9 cellular contexts compared by ENCODE assay signal in the genomic region with DNA sequence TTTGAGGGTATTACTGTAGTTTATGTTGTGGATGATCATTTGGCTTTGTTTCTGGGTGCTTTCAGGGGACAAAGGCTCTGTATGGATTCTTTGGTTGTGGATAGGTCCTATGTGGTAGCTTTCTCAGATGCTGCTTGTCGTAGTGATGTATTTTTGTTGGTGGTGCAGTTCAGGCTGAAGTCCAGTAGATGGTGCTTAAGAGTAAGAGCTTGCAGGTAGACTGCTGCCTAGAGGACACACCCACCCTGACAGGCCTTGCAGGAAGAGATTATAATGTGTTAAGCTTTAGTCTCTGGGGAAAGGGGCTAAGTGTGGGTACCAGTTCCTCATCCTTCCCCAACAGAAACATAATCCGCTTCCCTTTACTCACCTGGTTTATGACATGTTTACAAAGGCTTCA.
DNase-seq lines count a peak whose midpoint lies in the region; ATAC-seq and TF ChIP-seq lines count a peak whose summit lies in the region.
"Had no signal": no experiment of that assay in that cellular context is flagged by ENCODE, and none has a peak within 500 bp of the region (broad histone marks: within the 10 kb centered on the region; RNA-seq: fewer than 3 reads in every experiment).

No MANE protein-coding gene starts in this region.

- no peak overlapping the region for H3K4me3 ChIP-seq in Jurkat, Clone E6-1 (ENCODE audit: low read length)
- H3K4me3 ChIP-seq in RWPE2 (ENCODE audit: severe bottlenecking) (no peak overlapping the region), hepatocyte (no peak overlapping the region), vagina (no peak overlapping the region)

- H3K4me1 Mint-ChIP-seq in HFFc6 (ENCODE audit: low read depth), result no peaks in the 10 kb centered on the region

- peak; percentile 15 for DNase-seq in activated CD4-positive, alpha-beta T cell treated with anti-CD3 and anti-CD28 coated beads for 48 hours
- no peak for DNase-seq in activated CD4-positive, alpha-beta T cell treated with anti-CD3 and anti-CD28 coated beads, Interleukin-2, amount 50 U/mL, for 1 hour
- DNase-seq in Jurkat, Clone E6-1 (ENCODE audit: low read depth, low spot score), result peak; percentile 72
- no peak for DNase-seq in RWPE2 (ENCODE audit: low spot score)
- DNase-seq in hepatocyte (ENCODE audit: low spot score), result peak; percentile 59
- no peak for DNase-seq in HFFc6
- DNase-seq in vagina (ENCODE audit: extremely low spot score in 2 of 2), result no peak

- no peaks in the 10 kb centered on the region for H4K20me1 ChIP-seq in hepatocyte (ENCODE audit: insufficient read depth, poor library complexity, severe bottlenecking)

- no peaks in the 10 kb centered on the region for H3K9me3 ChIP-seq in RWPE2 (ENCODE audit: severe bottlenecking)
- H3K9me3 ChIP-seq in hepatocyte (ENCODE audit: low read depth), result no peaks in the 10 kb centered on the region
- no peaks in the 10 kb centered on the region for H3K9me3 ChIP-seq in vagina

- H3K4me2 ChIP-seq in hepatocyte, result no peak overlapping the region

- H3K4me3 Mint-ChIP-seq in HFFc6, result no peak overlapping the region

- intact Hi-C loops in vagina (cut with DNase I), result no loop called here

- H3K27me3 Mint-ChIP-seq in HFFc6 (ENCODE audit: insufficient read depth), result peaks cover 3% of the 10 kb centered on the region; the same call in 1 of the 2 replicates

- no peaks in the 10 kb centered on the region for H3K36me3 Mint-ChIP-seq in HFFc6 (ENCODE audit: low read depth)

- H3K4me1 ChIP-seq in RWPE2 (ENCODE audit: insufficient read depth, poor library complexity, severe bottlenecking) (no peaks in the 10 kb centered on the region), hepatocyte (ENCODE audit: insufficient read depth) (no peaks in the 10 kb centered on the region), vagina (no peaks in the 10 kb centered on the region)

- 36% methylated on average over 2 of the region's 2 CpGs for WGBS in hepatocyte (ENCODE audit: low lambda C conversion rate, missing lambda C conversion rate)

- TF ChIP-seq CTCF in RWPE2 (IDR thresholded peaks at IDR 0.05; ENCODE audit: poor library complexity, severe bottlenecking) (peak; percentile 61), hepatocyte (IDR thresholded peaks at IDR 0.05; ENCODE audit: poor library complexity) (peak; percentile 37), HFFc6 (IDR thresholded peaks at IDR 0.05) (no peak), vagina (IDR thresholded peaks at IDR 0.05) (no peak)

- no peak overlapping the region for H3K27ac ChIP-seq in RWPE2 (ENCODE audit: poor library complexity, severe bottlenecking)
- no peak overlapping the region for H3K27ac ChIP-seq in hepatocyte
- no peak overlapping the region for H3K27ac ChIP-seq in vagina

- H3K27me3 ChIP-seq in RWPE2 (ENCODE audit: insufficient read depth, poor library complexity, severe bottlenecking) (peaks cover 8% of the 10 kb centered on the region), hepatocyte (no peaks in the 10 kb centered on the region), vagina (no peaks in the 10 kb centered on the region)

- ATAC-seq in GM21786 (IDR thresholded peaks at IDR 0.05; ENCODE audit: unreplicated experiment) (peak; percentile 94), RWPE2 (ENCODE audit: low read depth) (peak; percentile 66; the same call in 1 of the 3 replicates)

- H3K79me2 ChIP-seq in hepatocyte, result no peaks in the 10 kb centered on the region

- H3K9me3 Mint-ChIP-seq in HFFc6, result peaks cover 35% of the 10 kb centered on the region

- TF ChIP-seq POLR2A in vagina (IDR thresholded peaks at IDR 0.05), result no peak

- no peaks in the 10 kb centered on the region for H3K9me2 ChIP-seq in hepatocyte (replicated peaks; ENCODE audit: insufficient read depth)

- H3K27ac Mint-ChIP-seq in HFFc6, result no peak overlapping the region
- H3K27ac Mint-ChIP-seq: activated naive CD4-positive, alpha-beta T cell treated with anti-CD3 and anti-CD28 coated beads, Interleukin-2, amount 50 U/mL, for 72 hours had no signal

- H2AFZ ChIP-seq in hepatocyte, result no peak overlapping the region

- H3K36me3 ChIP-seq in RWPE2 (ENCODE audit: low read depth), result no peaks in the 10 kb centered on the region
- H3K36me3 ChIP-seq in hepatocyte (replicated peaks; ENCODE audit: insufficient read depth, low read depth), result no peaks in the 10 kb centered on the region
- H3K36me3 ChIP-seq in vagina, result no peaks in the 10 kb centered on the region

Comparison
In these comparisons a context has a peak if more than half of its experiments do, and no peak if none do; other contexts are left out.
1. DNase-seq: peak in activated CD4-positive, alpha-beta T cell treated with anti-CD3 and anti-CD28 coated beads for 48 hours (single experiment), Jurkat, Clone E6-1 (single experiment) and hepatocyte (single experiment); none in activated CD4-positive, alpha-beta T cell treated with anti-CD3 and anti-CD28 coated beads, Interleukin-2, amount 50 U/mL, for 1 hour (single experiment), RWPE2 (single experiment), HFFc6 (single experiment) and vagina (0 of 2).
2. CTCF ChIP-seq: peak in RWPE2 (single experiment) and hepatocyte (single experiment); none in HFFc6 (single experiment) and vagina (0 of 3).